In the genomic region with DNA sequence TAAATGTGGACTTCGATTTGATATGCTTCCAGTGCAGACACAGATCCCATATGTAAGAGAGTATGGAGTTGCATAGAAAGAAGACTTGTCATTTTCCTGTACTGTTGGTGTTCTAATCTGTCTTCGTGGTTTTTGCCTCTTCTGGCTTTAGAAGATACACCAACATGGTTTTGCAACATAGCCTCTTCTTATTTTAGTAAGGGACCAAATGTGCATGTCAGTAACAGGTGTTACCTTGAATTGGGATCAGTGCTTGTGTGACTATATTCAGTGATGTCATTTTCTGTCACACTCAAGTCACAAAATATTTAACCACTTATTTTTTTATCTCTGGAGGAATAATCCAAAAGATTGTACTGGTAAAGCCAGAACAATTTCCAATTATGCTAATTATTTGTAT, we compare ENCODE assay signal across 20 cellular contexts.
"Had no signal": no experiment of that assay in that cellular context is flagged by ENCODE, and none has a peak within 500 bp of the region (broad histone marks: within the 10 kb centered on the region; RNA-seq: fewer than 3 reads in every experiment).

No MANE protein-coding gene starts in this region.

- H3K4me3 ChIP-seq: MG63 had no signal

- DNase-seq: KBM-7, MG63, NCI-H1092, NCI-H1105 treated with DMSO at 0.1 percent for 48 hours, NCI-H1417 treated with DMSO at 0.1 percent for 48 hours, NCI-H146, NCI-H187, NCI-H2029, NCI-H2081 treated with DMSO at 0.1 percent for 48 hours, NCI-H2171, NCI-H226, NCI-H446, NCI-H510A, NCI-H524 treated with DMSO at 0.1 percent for 48 hours, NCI-H69, NCI-H774, SHP77, SK-N-SH, SW 1271 had no signal

- H3K27me3 ChIP-seq: MG63 had no signal

- H3K27ac ChIP-seq: RWPE1 had no signal

- H3K9me3 ChIP-seq: MG63, SK-N-SH had no signal

- H3K9ac ChIP-seq: SK-N-SH had no signal

- H3K36me3 ChIP-seq: MG63 had no signal
